In the genomic region with DNA sequence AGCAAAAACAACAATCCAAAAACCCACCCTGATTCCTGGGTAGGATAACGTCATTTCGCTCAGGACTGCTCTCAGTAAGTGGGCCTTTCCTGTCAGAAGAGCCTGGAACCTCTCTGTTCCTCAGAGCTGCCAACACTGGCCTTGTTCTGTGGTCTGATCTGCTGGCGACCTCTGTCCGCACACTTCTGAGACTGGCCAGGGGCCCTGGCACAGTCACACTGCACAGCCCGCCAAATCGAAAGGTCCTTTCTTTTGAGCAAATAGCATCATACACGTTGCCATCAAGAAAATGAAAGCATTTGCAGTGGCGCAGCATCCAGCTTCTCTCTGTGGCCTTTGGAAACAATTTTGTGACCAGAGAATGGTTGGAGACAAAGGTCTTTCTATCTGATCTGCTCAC, we compare ENCODE assay signal across 17 cellular contexts.
DNase-seq lines count a peak whose midpoint lies in the region; ATAC-seq and TF ChIP-seq lines count a peak whose summit lies in the region.
"Had no signal": no experiment of that assay in that cellular context is flagged by ENCODE, and none has a peak within 500 bp of the region (broad histone marks: within the 10 kb centered on the region; RNA-seq: fewer than 3 reads in every experiment).

No MANE protein-coding gene starts in this region.

- H3K4me1 ChIP-seq in body of pancreas = peaks cover 6% of the 10 kb centered on the region
- peaks cover 17% of the 10 kb centered on the region for H3K4me1 ChIP-seq in lower lobe of right lung
- peaks cover under 1 to 26% (median 16%) of the 10 kb centered on the region in 6 donors for H3K4me1 ChIP-seq in spleen
- H3K4me1 ChIP-seq: uterus had no signal

- no peaks in the 10 kb centered on the region for H3K27me3 ChIP-seq in body of pancreas
- H3K27me3 ChIP-seq in lower lobe of right lung (ENCODE audit: low read depth) = peaks cover 13% of the 10 kb centered on the region
- peaks cover 0 to 29% (median 7%) of the 10 kb centered on the region in 7 donors for H3K27me3 ChIP-seq in spleen (replicated peaks in 1 of 7)
- no peaks in the 10 kb centered on the region; the same call in 1 of the 2 replicates for H3K27me3 ChIP-seq in H7 (ENCODE audit: control insufficient read depth, insufficient read depth, low read length)
- H3K27me3 ChIP-seq: uterus had no signal

- ATAC-seq in body of pancreas (peak; percentile 42), lower lobe of right lung (peak in 1 of 2 donors; percentile 24), GM19395 (IDR thresholded peaks at IDR 0.05; ENCODE audit: unreplicated experiment) (no peak)
- ATAC-seq: PC-3 had no signal

- no peak overlapping the region for H3K4me3 ChIP-seq in body of pancreas
- peak overlapping the region; percentile 13 for H3K4me3 ChIP-seq in lower lobe of right lung
- H3K4me3 ChIP-seq in spleen = no peak overlapping the region
- no peak overlapping the region for H3K4me3 ChIP-seq in H7 (ENCODE audit: insufficient read depth, low read depth, low read length)
- H3K4me3 ChIP-seq: BLaER1, GM23248, uterus had no signal

- H3K36me3 ChIP-seq in body of pancreas (replicated peaks in 1 of 2; ENCODE audit: insufficient read depth in 1 of 2, low read depth in 2 of 2) = no peaks in the 10 kb centered on the region
- H3K36me3 ChIP-seq in lower lobe of right lung = no peaks in the 10 kb centered on the region
- H3K36me3 ChIP-seq in spleen = no peaks in the 10 kb centered on the region
- no peaks in the 10 kb centered on the region for H3K36me3 ChIP-seq in H7 (replicated peaks; ENCODE audit: control insufficient read depth, insufficient read depth, low read length)
- H3K36me3 ChIP-seq: BLaER1, uterus had no signal

- TF ChIP-seq POLR2A in body of pancreas (IDR thresholded peaks at IDR 0.05) (no peak), spleen (IDR thresholded peaks at IDR 0.05) (no peak)

- DNase-seq in NCI-H1092 treated with DMSO at 0.1 percent for 48 hours (lab: John Stamatoyannopoulos, UW) = peak; percentile 55
- DNase-seq in NCI-H1092 (lab: John Stamatoyannopoulos, UW) = no peak
- no peak for DNase-seq in body of pancreas
- no peak for DNase-seq in lower lobe of right lung
- DNase-seq in spleen = no peak
- no peak for DNase-seq in central memory CD4-positive, alpha-beta T cell
- DNase-seq in H7 = no peak
- DNase-seq: 8988T; activated CD4-positive, alpha-beta memory T cell treated with anti-CD3 and anti-CD28 coated beads for 36 hours; activated naive CD4-positive, alpha-beta T cell treated with anti-CD3 and anti-CD28 coated beads for 36 hours; GM23248; NCI-H2171; PC-3; stimulated activated CD4-positive, alpha-beta T cell treated with anti-CD3 and anti-CD28 coated beads, Interleukin-2, amount 100 ng/mL, for 24 hours; uterus had no signal

- WGBS in body of pancreas, 2 donors = 77 to 80% methylated on average over 8 of the region's 8 CpGs
- WGBS in spleen, 5 donors = 49 to 75% (median 66%) methylated on average over 8 of the region's 8 CpGs

- intact Hi-C loops in body of pancreas (cut with DNase I) (loop anchor here (10.0 kb wide), 1 partner anchor 289 kb away; no protein-coding TSS in a partner anchor), lower lobe of right lung (cut with DNase I) (no loop called here), spleen (cut with DNase I; ENCODE audit: low total_unique reads) (no loop called here)

- TF ChIP-seq CTCF in body of pancreas (IDR thresholded peaks at IDR 0.05) = no peak
- no peak for TF ChIP-seq CTCF in lower lobe of right lung (IDR thresholded peaks at IDR 0.05)
- no peak for TF ChIP-seq CTCF in spleen (IDR thresholded peaks at IDR 0.05 in 8 of 11, conservative IDR thresholded peaks at IDR 0.05 in 3 of 11)

- H3K27ac ChIP-seq in body of pancreas (no peak overlapping the region), lower lobe of right lung (peak overlapping the region; percentile 71), spleen (peak overlapping the region; percentile 1 to 79 (median 74))
- H3K27ac ChIP-seq: BLaER1, GM23248 had no signal

- H3K9me3 ChIP-seq in body of pancreas = no peaks in the 10 kb centered on the region
- H3K9me3 ChIP-seq in lower lobe of right lung = no peaks in the 10 kb centered on the region
- no peaks in the 10 kb centered on the region for H3K9me3 ChIP-seq in spleen
- H3K9me3 ChIP-seq: BLaER1, uterus had no signal

Comparison
In these comparisons a context has a peak if more than half of its experiments do, and no peak if none do; other contexts are left out.
1. H3K27ac ChIP-seq: peak in lower lobe of right lung (single experiment) and spleen (8 of 8); none in body of pancreas (0 of 4).